ENCODE assay signal across 8 cellular contexts in the genomic region with DNA sequence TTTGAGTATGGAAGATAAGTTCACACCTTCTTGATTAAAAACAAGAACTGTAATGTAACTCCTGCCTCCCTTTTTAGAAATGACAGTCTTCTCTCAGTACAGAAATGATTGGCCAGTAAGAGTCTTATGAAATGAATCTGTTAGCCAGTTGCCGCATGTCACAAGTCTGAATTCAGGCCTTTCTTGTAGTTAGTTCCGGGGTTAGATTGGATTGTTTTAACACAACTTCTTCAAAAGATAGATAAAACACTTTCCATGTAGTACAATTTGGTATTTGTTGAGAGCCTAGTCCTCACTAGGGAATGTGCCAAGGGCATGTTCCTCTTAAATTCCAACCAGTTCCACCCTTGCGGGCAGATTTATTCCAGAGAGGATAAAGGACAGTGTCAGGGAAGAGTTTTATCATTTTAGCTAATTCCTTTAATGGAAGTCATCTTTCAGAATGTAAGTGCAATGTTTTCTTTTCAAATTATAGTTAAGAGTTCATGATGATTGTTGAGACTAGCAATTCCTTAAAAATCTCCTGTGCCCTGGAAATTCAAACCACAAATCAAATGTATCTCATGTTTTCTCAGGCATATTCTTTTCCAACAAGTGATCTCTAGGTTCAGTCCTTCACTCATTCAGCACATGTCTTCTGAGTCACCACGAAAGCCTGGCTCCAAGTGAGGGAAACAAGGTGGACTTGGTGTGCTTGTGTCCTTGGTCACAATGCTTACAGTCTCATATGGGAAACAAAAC. TPM values are rescaled to one million over a fixed set of nuclear protein-coding genes. Genes with fewer than 3 reads are reported as not detected.
A peak's percentile ranks its signal among the peaks of the same experiment; 100 is the strongest.
DNase-seq lines count a peak whose midpoint lies in the region; ATAC-seq lines count a peak whose summit lies in the region.

No MANE protein-coding gene starts in this region.

- peak overlapping the region in 5 of 7 donors; percentile 0 to 48 (median 35) for H3K27ac Mint-ChIP-seq in CD4-positive, alpha-beta memory T cell
- H3K27ac Mint-ChIP-seq in central memory CD8-positive, alpha-beta T cell (ENCODE audit: low read depth) = peak overlapping the region; percentile 95
- peak overlapping the region in 1 of 2 donors; percentile 78 for H3K27ac Mint-ChIP-seq in stimulated activated naive CD8-positive, alpha-beta T cell treated with anti-CD3 and anti-CD28 coated beads, Interleukin-15, amount 100 ng/mL, for 72 hours
- H3K27ac Mint-ChIP-seq in T-cell = peak overlapping the region in 1 of 2 donors; percentile 63

- no peaks in the 10 kb centered on the region for H3K36me3 ChIP-seq in CD4-positive, alpha-beta memory T cell (ENCODE audit: insufficient read depth, low read length)

- peaks cover 45 to 74% (median 59%) of the 10 kb centered on the region in 4 donors for H3K4me1 Mint-ChIP-seq in CD4-positive, alpha-beta memory T cell
- peaks cover 64% of the 10 kb centered on the region for H3K4me1 Mint-ChIP-seq in central memory CD8-positive, alpha-beta T cell
- peaks cover 53% of the 10 kb centered on the region for H3K4me1 Mint-ChIP-seq in stimulated activated naive CD8-positive, alpha-beta T cell treated with anti-CD3 and anti-CD28 coated beads, Interleukin-15, amount 100 ng/mL, for 72 hours
- H3K4me1 Mint-ChIP-seq in T-cell = peaks cover 54 to 70% (median 60%) of the 10 kb centered on the region in 3 donors

- CTCF ChIA-PET in CD4-positive, alpha-beta memory T cell (lab: Charles Lee; ENCODE audit: partially characterized antibody) = no interaction called here
- CTCF ChIA-PET in T-cell (lab: Charles Lee) = no interaction called here

- intact Hi-C loops in CD4-positive, alpha-beta memory T cell (cut with micrococcal nuclease) = loop anchor here (10.0 kb wide), 1 partner anchor 651 kb away; a partner anchor contains a TSS

- no peak for DNase-seq in CD4-positive, alpha-beta memory T cell
- DNase-seq in central memory CD8-positive, alpha-beta T cell (ENCODE audit: low spot score in 2 of 2) = no peak
- DNase-seq in stimulated activated naive CD8-positive, alpha-beta T cell treated with anti-CD3 and anti-CD28 coated beads, Interleukin-15, amount 100 ng/mL, for 72 hours = peak in 1 of 2 donors; percentile 24
- DNase-seq in OCI-M2 (lab: John Stamatoyannopoulos, UW; ENCODE audit: unreplicated experiment) (no peak), AML-193 (lab: John Stamatoyannopoulos, UW) (no peak), T-cell (no peak)

- ATAC-seq in GM19372 (IDR thresholded peaks at IDR 0.05; ENCODE audit: low read depth, unreplicated experiment) (peak; percentile 38), HG03280 (IDR thresholded peaks at IDR 0.05; ENCODE audit: unreplicated experiment) (peak; percentile 45), T-cell (replicated peaks in 1 of 4) (no peak)
- no peak for ATAC-seq in central memory CD8-positive, alpha-beta T cell (replicated peaks; ENCODE audit: extremely low read depth, poor library complexity, severe bottlenecking)
- peak; percentile 42 for ATAC-seq in stimulated activated naive CD8-positive, alpha-beta T cell treated with anti-CD3 and anti-CD28 coated beads, Interleukin-15, amount 100 ng/mL, for 72 hours

- H3K27me3 ChIP-seq in CD4-positive, alpha-beta memory T cell (ENCODE audit: insufficient read depth, low read length) = no peaks in the 10 kb centered on the region

- no peak overlapping the region for H3K27ac ChIP-seq in CD4-positive, alpha-beta memory T cell (ENCODE audit: low read depth, low read length)

- no peaks in the 10 kb centered on the region for H3K9me3 ChIP-seq in CD4-positive, alpha-beta memory T cell (ENCODE audit: control insufficient read depth in 1 of 2, low read length in 2 of 2)

- POLR2A ChIA-PET in CD4-positive, alpha-beta memory T cell (lab: Charles Lee; ENCODE audit: partially characterized antibody) = no interaction called here
- POLR2A ChIA-PET in T-cell (lab: Charles Lee) = interaction anchor here in 1 of 2 donors (0.6 kb wide), 1 partner anchor 669 kb away, joined by 4 read pairs; no protein-coding TSS in a partner anchor

- no peak overlapping the region for H3K4me3 ChIP-seq in CD4-positive, alpha-beta memory T cell (ENCODE audit: low read length in 2 of 2)

- H3K27me3 Mint-ChIP-seq in CD4-positive, alpha-beta memory T cell = no peaks in the 10 kb centered on the region
- H3K27me3 Mint-ChIP-seq in central memory CD8-positive, alpha-beta T cell = no peaks in the 10 kb centered on the region
- no peaks in the 10 kb centered on the region for H3K27me3 Mint-ChIP-seq in stimulated activated naive CD8-positive, alpha-beta T cell treated with anti-CD3 and anti-CD28 coated beads, Interleukin-15, amount 100 ng/mL, for 72 hours
- no peaks in the 10 kb centered on the region for H3K27me3 Mint-ChIP-seq in T-cell

- peaks cover 66% of the 10 kb centered on the region for H3K4me1 ChIP-seq in CD4-positive, alpha-beta memory T cell (ENCODE audit: insufficient read depth, low read length)

- peak overlapping the region in 6 of 8 donors; percentile 15 to 63 (median 35) for H3K4me3 Mint-ChIP-seq in CD4-positive, alpha-beta memory T cell
- H3K4me3 Mint-ChIP-seq in central memory CD8-positive, alpha-beta T cell = peak overlapping the region; percentile 91
- H3K4me3 Mint-ChIP-seq in stimulated activated naive CD8-positive, alpha-beta T cell treated with anti-CD3 and anti-CD28 coated beads, Interleukin-15, amount 100 ng/mL, for 72 hours = peak overlapping the region; percentile 1 to 49
- peak overlapping the region in 1 of 3 donors; percentile 6 for H3K4me3 Mint-ChIP-seq in T-cell

- H3K9me3 Mint-ChIP-seq in CD4-positive, alpha-beta memory T cell = no peaks in the 10 kb centered on the region
- H3K9me3 Mint-ChIP-seq in central memory CD8-positive, alpha-beta T cell = no peaks in the 10 kb centered on the region
- H3K9me3 Mint-ChIP-seq in stimulated activated naive CD8-positive, alpha-beta T cell treated with anti-CD3 and anti-CD28 coated beads, Interleukin-15, amount 100 ng/mL, for 72 hours = no peaks in the 10 kb centered on the region
- H3K9me3 Mint-ChIP-seq in T-cell = no peaks in the 10 kb centered on the region

- peaks cover 4 to 13% of the 10 kb centered on the region in 2 donors for H3K36me3 Mint-ChIP-seq in CD4-positive, alpha-beta memory T cell
- H3K36me3 Mint-ChIP-seq in central memory CD8-positive, alpha-beta T cell (ENCODE audit: insufficient read depth) = peaks cover 14% of the 10 kb centered on the region
- peaks cover 14% of the 10 kb centered on the region for H3K36me3 Mint-ChIP-seq in T-cell

RNA-seq across cellular contexts. Expression of a gene that starts 4.1 kb away (rescaled TPM):
- total RNA-seq in CD4-positive, alpha-beta memory T cell = 10 to 100 TPM; 25.1 to 32.1 TPM
- 10 to 100 TPM in 1 of 2 donors, 1 to 10 TPM in 1; 8.8 to 14.0 TPM for polyA plus RNA-seq in CD4-positive, alpha-beta memory T cell
- 10 to 100 TPM; 27.0 to 37.0 (median 31.9) TPM for total RNA-seq in T-cell

Comparison
In these comparisons a context has a peak if more than half of its experiments do, and no peak if none do; other contexts are left out.
1. ATAC-seq: peak in GM19372 (single experiment), HG03280 (single experiment) and stimulated activated naive CD8-positive, alpha-beta T cell treated with anti-CD3 and anti-CD28 coated beads, Interleukin-15, amount 100 ng/mL, for 72 hours (single experiment); none in central memory CD8-positive, alpha-beta T cell (single experiment) and T-cell (0 of 4).